Comparison of ENCODE assay signal across 16 cellular contexts in genomic region chr1:184583837-184584236, GRCh38.
"Had no signal": no experiment of that assay in that cellular context is flagged by ENCODE, and none has a peak within 500 bp of the region (broad histone marks: within the 10 kb centered on the region; RNA-seq: fewer than 3 reads in every experiment).

No MANE protein-coding gene starts in this region.

- ATAC-seq: gastrocnemius medialis; left lobe of liver; stimulated activated effector memory CD8-positive, alpha-beta T cell treated with anti-CD3 and anti-CD28 coated beads, Interleukin-12 subunit alpha, Interleukin-12 subunit beta, amount 100 ng/mL, for 72 hours had no signal

- H3K36me3 ChIP-seq: gastrocnemius medialis, heart right ventricle, thoracic aorta had no signal

- H3K27me3 ChIP-seq: gastrocnemius medialis, heart right ventricle had no signal

- FAIRE-seq: islet of Langerhans had no signal

- DNase-seq: activated CD4-positive, alpha-beta T cell treated with anti-CD3 and anti-CD28 coated beads, Interleukin-2, amount 50 U/mL, for 1 hour; activated CD8-positive, alpha-beta memory T cell treated with anti-CD3 and anti-CD28 coated beads for 24 hours; activated naive CD4-positive, alpha-beta T cell; activated naive CD8-positive, alpha-beta T cell treated with anti-CD3 and anti-CD28 coated beads, Interleukin-2, amount 10 ng/mL, durations not matched to agents 7 days and 5 days; cerebellar nuclear complex; gastrocnemius medialis; heart right ventricle; stimulated activated CD4-positive, alpha-beta T cell treated with anti-CD3 and anti-CD28 coated beads, Interleukin-1b, Interleukin-23, amount 100 ng/mL, for 48 hours had no signal

- H3K27ac Mint-ChIP-seq: activated naive CD8-positive, alpha-beta T cell treated with anti-CD3 and anti-CD28 coated beads, Interleukin-2, amount 10 ng/mL, durations not matched to agents 7 days and 5 days; activated T-helper 1 cell treated with anti-CD3 and anti-CD28 coated beads, Interleukin-12 subunit alpha, Interleukin-12 subunit beta, Interleukin-2, Interleukin-4 antibody, amounts not matched to agents 30 ng/mL and 10 ng/mL and 1 ng/mL, durations not matched to agents 14 hours and 24 hours and 36 hours; memory B cell; nephron; stimulated activated effector memory CD8-positive, alpha-beta T cell treated with anti-CD3 and anti-CD28 coated beads, Interleukin-12 subunit alpha, Interleukin-12 subunit beta, amount 100 ng/mL, for 72 hours; T-helper 2 cell treated with Interferon-gamma antibody and Interleukin-4, amounts not matched to agents 5 μg/mL and 100 μg/mL, for 36 hours had no signal

- H3K9me3 ChIP-seq: gastrocnemius medialis, thoracic aorta had no signal

- H3K36me3 Mint-ChIP-seq: activated naive CD8-positive, alpha-beta T cell treated with anti-CD3 and anti-CD28 coated beads, Interleukin-2, amount 10 ng/mL, durations not matched to agents 7 days and 5 days; stimulated activated effector memory CD8-positive, alpha-beta T cell treated with anti-CD3 and anti-CD28 coated beads, Interleukin-12 subunit alpha, Interleukin-12 subunit beta, amount 100 ng/mL, for 72 hours had no signal

- H3K4me3 Mint-ChIP-seq: activated naive CD8-positive, alpha-beta T cell treated with anti-CD3 and anti-CD28 coated beads, Interleukin-2, amount 10 ng/mL, durations not matched to agents 7 days and 5 days; activated T-helper 1 cell treated with anti-CD3 and anti-CD28 coated beads, Interleukin-12 subunit alpha, Interleukin-12 subunit beta, Interleukin-2, Interleukin-4 antibody, amounts not matched to agents 30 ng/mL and 10 ng/mL and 1 ng/mL, durations not matched to agents 14 hours and 24 hours and 36 hours; memory B cell; nephron; stimulated activated effector memory CD8-positive, alpha-beta T cell treated with anti-CD3 and anti-CD28 coated beads, Interleukin-12 subunit alpha, Interleukin-12 subunit beta, amount 100 ng/mL, for 72 hours; T-helper 2 cell treated with Interferon-gamma antibody and Interleukin-4, amounts not matched to agents 5 μg/mL and 100 μg/mL, for 36 hours had no signal

- H3K9me3 Mint-ChIP-seq: activated T-helper 1 cell treated with anti-CD3 and anti-CD28 coated beads, Interleukin-12 subunit alpha, Interleukin-12 subunit beta, Interleukin-2, Interleukin-4 antibody, amounts not matched to agents 30 ng/mL and 10 ng/mL and 1 ng/mL, durations not matched to agents 14 hours and 24 hours and 36 hours; T-helper 2 cell treated with Interferon-gamma antibody and Interleukin-4, amounts not matched to agents 5 μg/mL and 100 μg/mL, for 36 hours had no signal

- H3K4me3 ChIP-seq: gastrocnemius medialis, heart right ventricle, thoracic aorta had no signal

- H3K27ac ChIP-seq: heart right ventricle, thoracic aorta had no signal

- H3K4me1 Mint-ChIP-seq: activated naive CD8-positive, alpha-beta T cell treated with anti-CD3 and anti-CD28 coated beads, Interleukin-2, amount 10 ng/mL, durations not matched to agents 7 days and 5 days; memory B cell; stimulated activated effector memory CD8-positive, alpha-beta T cell treated with anti-CD3 and anti-CD28 coated beads, Interleukin-12 subunit alpha, Interleukin-12 subunit beta, amount 100 ng/mL, for 72 hours had no signal
